In the genomic region with DNA sequence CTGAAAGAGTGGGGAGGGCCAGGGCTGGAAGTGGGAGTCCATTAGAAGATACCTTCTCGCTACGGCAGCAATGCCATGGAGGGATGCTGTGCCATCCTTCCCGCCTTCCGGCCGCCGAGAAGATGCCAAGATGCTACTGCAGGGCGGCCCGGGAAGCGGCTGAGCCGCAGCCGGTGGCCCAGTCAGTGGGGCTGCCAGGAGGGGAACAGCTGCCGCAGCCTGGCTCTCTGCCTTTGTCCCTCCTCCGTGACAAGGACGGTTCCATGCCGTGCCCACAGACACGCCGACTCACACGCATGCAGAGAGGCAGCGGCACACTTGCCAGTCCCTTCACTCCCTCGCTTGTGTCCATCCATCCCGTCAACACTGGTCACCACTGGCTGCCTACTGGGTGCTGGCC, we compare ENCODE assay signal across 18 cellular contexts. TPM values are rescaled to one million over a fixed set of nuclear protein-coding genes. Genes with fewer than 3 reads are reported as not detected.
"Had no signal": no experiment of that assay in that cellular context is flagged by ENCODE, and none has a peak within 500 bp of the region (broad histone marks: within the 10 kb centered on the region; RNA-seq: fewer than 3 reads in every experiment).

No MANE protein-coding gene starts in this region.

- H3K27ac ChIP-seq: gastrocnemius medialis, prostate gland, right lobe of liver, testis, upper lobe of right lung had no signal

- DNase-seq: activated B cell treated with CpG ODN at 0.5 μM for 24 hours; activated CD4-positive, alpha-beta T cell treated with anti-CD3 and anti-CD28 coated beads, Interleukin-2, amount 10 ng/mL, durations not matched to agents 7 days and 5 days; activated CD8-positive, alpha-beta memory T cell treated with anti-CD3 and anti-CD28 coated beads for 24 hours; activated naive CD8-positive, alpha-beta T cell treated with anti-CD3 and anti-CD28 coated beads for 36 hours; cerebellar nuclear complex; dermis blood vessel endothelial cell; endodermal cell; gastrocnemius medialis; left colon; right lobe of liver; testis; upper lobe of right lung had no signal

- H3K9me3 ChIP-seq: gastrocnemius medialis, prostate gland, right lobe of liver, testis, upper lobe of right lung had no signal

- H3K27ac Mint-ChIP-seq: activated B cell treated with CpG ODN at 0.5 μM for 24 hours; activated CD4-positive, alpha-beta T cell treated with anti-CD3 and anti-CD28 coated beads, Interleukin-2, amount 10 ng/mL, durations not matched to agents 7 days and 5 days; activated naive CD8-positive, alpha-beta T cell treated with anti-CD3 and anti-CD28 coated beads for 36 hours; stimulated activated naive CD8-positive, alpha-beta T cell treated with anti-CD3 and anti-CD28 coated beads, Interleukin-15, Interleukin-2, amounts not matched to agents 100 ng/mL and 50 ng/mL, for 24 hours; T-helper 1 cell treated with Interleukin-12 subunit alpha and Interleukin-12 subunit beta and Interleukin-4 antibody, amounts not matched to agents 30 μg/mL and 1 μg/mL, for 36 hours had no signal

- H3K4me3 ChIP-seq: gastrocnemius medialis, lung, prostate gland, right lobe of liver, testis, upper lobe of right lung had no signal

- H3K27me3 Mint-ChIP-seq: activated B cell treated with CpG ODN at 0.5 μM for 24 hours; activated CD4-positive, alpha-beta T cell treated with anti-CD3 and anti-CD28 coated beads, Interleukin-2, amount 10 ng/mL, durations not matched to agents 7 days and 5 days; activated naive CD8-positive, alpha-beta T cell treated with anti-CD3 and anti-CD28 coated beads for 36 hours; stimulated activated naive CD8-positive, alpha-beta T cell treated with anti-CD3 and anti-CD28 coated beads, Interleukin-15, Interleukin-2, amounts not matched to agents 100 ng/mL and 50 ng/mL, for 24 hours had no signal

- H3K4me1 Mint-ChIP-seq: activated naive CD8-positive, alpha-beta T cell treated with anti-CD3 and anti-CD28 coated beads for 36 hours had no signal

- H3K4me3 Mint-ChIP-seq: activated B cell treated with CpG ODN at 0.5 μM for 24 hours; activated CD4-positive, alpha-beta T cell treated with anti-CD3 and anti-CD28 coated beads, Interleukin-2, amount 10 ng/mL, durations not matched to agents 7 days and 5 days; activated naive CD8-positive, alpha-beta T cell treated with anti-CD3 and anti-CD28 coated beads for 36 hours; endodermal cell; nephron; stimulated activated naive CD8-positive, alpha-beta T cell treated with anti-CD3 and anti-CD28 coated beads, Interleukin-15, Interleukin-2, amounts not matched to agents 100 ng/mL and 50 ng/mL, for 24 hours; T-helper 1 cell treated with Interleukin-12 subunit alpha and Interleukin-12 subunit beta and Interleukin-4 antibody, amounts not matched to agents 30 μg/mL and 1 μg/mL, for 36 hours had no signal

- ATAC-seq: gastrocnemius medialis, left colon had no signal

- H3K27me3 ChIP-seq: gastrocnemius medialis, right lobe of liver, testis, upper lobe of right lung had no signal

- H3K9me3 Mint-ChIP-seq: activated B cell treated with CpG ODN at 0.5 μM for 24 hours; activated CD4-positive, alpha-beta T cell treated with anti-CD3 and anti-CD28 coated beads, Interleukin-2, amount 10 ng/mL, durations not matched to agents 7 days and 5 days; activated naive CD8-positive, alpha-beta T cell treated with anti-CD3 and anti-CD28 coated beads for 36 hours; endodermal cell; nephron; stimulated activated naive CD8-positive, alpha-beta T cell treated with anti-CD3 and anti-CD28 coated beads, Interleukin-15, Interleukin-2, amounts not matched to agents 100 ng/mL and 50 ng/mL, for 24 hours; T-helper 1 cell treated with Interleukin-12 subunit alpha and Interleukin-12 subunit beta and Interleukin-4 antibody, amounts not matched to agents 30 μg/mL and 1 μg/mL, for 36 hours had no signal

- H3K4me1 ChIP-seq: gastrocnemius medialis, prostate gland, right lobe of liver had no signal

- H3K36me3 ChIP-seq: gastrocnemius medialis, prostate gland, right lobe of liver, upper lobe of right lung had no signal

RNA-seq across cellular contexts. Expression of gene P2RX1, which starts 50.0 kb away (rescaled TPM):
- total RNA-seq: dermis blood vessel endothelial cell, endodermal cell, epithelial cell of proximal tubule had no signal
